8 cellular contexts compared by ENCODE assay signal in genomic region chr9:97982191-97982718, GRCh38. TPM values are rescaled to one million over a fixed set of nuclear protein-coding genes. Genes with fewer than 3 reads are reported as not detected.
DNase-seq lines count a peak whose midpoint lies in the region; ATAC-seq, FAIRE-seq and TF ChIP-seq lines count a peak whose summit lies in the region.

No MANE protein-coding gene starts in this region.

- H3K27me3 ChIP-seq in GM06990 (replicated peaks; ENCODE audit: control insufficient read depth, insufficient read depth, low read length), result no peaks in the 10 kb centered on the region
- no peaks in the 10 kb centered on the region for H3K27me3 ChIP-seq in PC-3 (ENCODE audit: low read length)
- H3K27me3 ChIP-seq in parathyroid adenoma (ENCODE audit: control insufficient read depth, insufficient read depth, low read length), result no peaks in the 10 kb centered on the region
- H3K27me3 ChIP-seq in adrenal gland, result no peaks in the 10 kb centered on the region

- intact Hi-C loops in PC-3 (cut with micrococcal nuclease), result loop anchor here (2.0 kb wide), 2 partner anchors 59 to 75 kb away; partner anchors contain the start of genes NANS and TRMO
- intact Hi-C loops in adrenal gland (cut with DNase I), result loop anchor here in 1 of 2 donors (10.0 kb wide), 1 partner anchor 53 kb away; no protein-coding TSS in a partner anchor

- H2AFZ ChIP-seq in PC-3 (ENCODE audit: low read length) (peak overlapping the region; percentile 98), parathyroid adenoma (peak overlapping the region; percentile 90)

- H3K4me3 ChIP-seq in GM06990 (replicated peaks; ENCODE audit: low read depth, low read length), result peak overlapping the region; percentile 78
- H3K4me3 ChIP-seq in PC-3 (ENCODE audit: low read length), result peak overlapping the region; percentile 92
- H3K4me3 ChIP-seq in parathyroid adenoma (ENCODE audit: low read depth, low read length), result peak overlapping the region; percentile 63
- peak overlapping the region in 2 of 4 donors; percentile 46 to 99 for H3K4me3 ChIP-seq in adrenal gland

- H3K9me2 ChIP-seq in PC-3 (replicated peaks; ENCODE audit: low read length), result no peaks in the 10 kb centered on the region

- WGBS in adrenal gland, 4 donors, result 30 to 50% (median 38%) methylated on average over 10 to 16 of the region's 16 CpGs

- no peak for FAIRE-seq in H54 (lab: Jason Lieb, UNC)

- H3K9ac ChIP-seq in PC-3 (ENCODE audit: low read length) (peak overlapping the region; percentile 99), parathyroid adenoma (no peak overlapping the region)

- H3K79me2 ChIP-seq in PC-3 (ENCODE audit: low read length), result peaks cover 43% of the 10 kb centered on the region
- peaks cover 8% of the 10 kb centered on the region for H3K79me2 ChIP-seq in parathyroid adenoma

- TF ChIP-seq CTCF in GM06990 (IDR thresholded peaks at IDR 0.05; ENCODE audit: insufficient read depth, low read length, poor library complexity, severe bottlenecking), result no peak
- no peak for TF ChIP-seq CTCF in PC-3 (conservative IDR thresholded peaks at IDR 0.05; ENCODE audit: low read depth, low read length)
- TF ChIP-seq CTCF in parathyroid adenoma (IDR thresholded peaks at IDR 0.05), result no peak
- TF ChIP-seq CTCF in adrenal gland (IDR thresholded peaks at IDR 0.05), result no peak

- no peak for ATAC-seq in PC-3
- ATAC-seq in HG02571 (IDR thresholded peaks at IDR 0.05; ENCODE audit: unreplicated experiment), result no peak

- H3K27ac ChIP-seq in PC-3 (ENCODE audit: low read length) (no peak overlapping the region), epithelial cell of prostate (peak overlapping the region; percentile 92), parathyroid adenoma (no peak overlapping the region), adrenal gland (peak overlapping the region in 1 of 5 donors; percentile 95)

- no peaks in the 10 kb centered on the region for H3K9me3 ChIP-seq in PC-3 (ENCODE audit: low read length)
- H3K9me3 ChIP-seq in parathyroid adenoma (ENCODE audit: control insufficient read depth, low read length), result no peaks in the 10 kb centered on the region
- H3K9me3 ChIP-seq in adrenal gland (replicated peaks in 1 of 3), result no peaks in the 10 kb centered on the region

- CTCF ChIA-PET in PC-3 (lab: Charles Lee), result interaction anchor here (0.7 kb wide), 1 partner anchor 375 kb away, joined by 5 read pairs; no protein-coding TSS in a partner anchor

- H3K4me2 ChIP-seq in PC-3 (ENCODE audit: low read length) (peak overlapping the region; percentile 93), parathyroid adenoma (ENCODE audit: low read length) (peak overlapping the region; percentile 86)

- no peaks in the 10 kb centered on the region for H3F3A ChIP-seq in PC-3 (ENCODE audit: low read length, unreplicated experiment)

- H4K20me1 ChIP-seq in PC-3 (ENCODE audit: low read length), result 0 out of 2 replicates have a peak, but pooled peaks cover 7% of the 10 kb centered on the region

- DNase-seq in GM06990 (ENCODE audit: extremely low read depth, insufficient read length) (no peak), PC-3 (no peak), epithelial cell of prostate (ENCODE audit: low read depth, low spot score) (no peak), adrenal gland (no peak), H54 (ENCODE audit: insufficient read length, low spot score) (no peak), inferior parietal cortex (ENCODE audit: extremely low spot score) (no peak)

- TF ChIP-seq POLR2A in adrenal gland (IDR thresholded peaks at IDR 0.05), result no peak
- TF ChIP-seq POLR2A in H54 (IDR thresholded peaks at IDR 0.05; ENCODE audit: low read depth, low read length), result no peak

- POLR2A ChIA-PET in PC-3 (lab: Charles Lee; ENCODE audit: unreplicated experiment), result no interaction called here

- no TSS peak for BruUV-seq in PC-3 (replicated peaks; lab: Mats Ljungman, UMichigan)

- H3K36me3 ChIP-seq in GM06990 (ENCODE audit: control insufficient read depth, insufficient read depth, low read length), result no peaks in the 10 kb centered on the region
- H3K36me3 ChIP-seq in PC-3 (ENCODE audit: low read depth, low read length), result no peaks in the 10 kb centered on the region
- no peaks in the 10 kb centered on the region for H3K36me3 ChIP-seq in parathyroid adenoma (ENCODE audit: control insufficient read depth, insufficient read depth, low read length)
- no peaks in the 10 kb centered on the region for H3K36me3 ChIP-seq in adrenal gland (replicated peaks in 1 of 2)

- peaks cover 21% of the 10 kb centered on the region for H3K4me1 ChIP-seq in PC-3 (ENCODE audit: insufficient read depth, low read length)
- no peaks in the 10 kb centered on the region for H3K4me1 ChIP-seq in parathyroid adenoma
- peaks cover 5 to 16% of the 10 kb centered on the region in 2 donors for H3K4me1 ChIP-seq in adrenal gland (replicated peaks in 1 of 2)

RNA-seq across cellular contexts. Expression of gene ANP32B, which starts 0.9 kb away (rescaled TPM):
- total RNA-seq in PC-3 (2014; rRNA removed) (14.8 and 32.6 TPM in 2 replicates), adrenal gland (100 to 1,000 TPM in 1 of 8 donors, 10 to 100 TPM in 7; 13.4 to 100 (median 42.8) TPM)
- 100 to 1,000 TPM in 2 of 3 donors, 10 to 100 TPM in 1; 72.9 to 156 (median 122) TPM for polyA plus RNA-seq in adrenal gland

RNA-seq across cellular contexts. Expression of gene HEMGN, which starts 44.3 kb away (rescaled TPM):
- total RNA-seq in PC-3 (2014; rRNA removed) (not detected in 2 replicates), adrenal gland (under 1 TPM in 2 of 8 donors, not detected in 6; 0.22 to 0.23 TPM)
- polyA plus RNA-seq in adrenal gland, result not detected

RNA-seq across cellular contexts. Expression of gene TRMO, which starts 60.0 kb away (rescaled TPM):
- total RNA-seq in PC-3 (2014; rRNA removed) (7.5 and 14.3 TPM in 2 replicates), adrenal gland (10 to 100 TPM; 11.4 to 30.3 (median 17.1) TPM)
- polyA plus RNA-seq in adrenal gland, result 10 to 100 TPM in 1 of 3 donors, 1 to 10 TPM in 2; 7.8 to 40.4 (median 9.5) TPM
